ENCODE assay signal across 1 cellular context in genomic region chr15:45167631-45168205, GRCh38.
TF ChIP-seq lines count a peak whose summit lies in the region.

No MANE protein-coding gene starts in this region.

TF ChIP-seq in A549, 52 proteins besides CTCF, POLR2A, EP300 and RAD21 (continued from another document):
- TF ChIP-seq, protein P1, sequence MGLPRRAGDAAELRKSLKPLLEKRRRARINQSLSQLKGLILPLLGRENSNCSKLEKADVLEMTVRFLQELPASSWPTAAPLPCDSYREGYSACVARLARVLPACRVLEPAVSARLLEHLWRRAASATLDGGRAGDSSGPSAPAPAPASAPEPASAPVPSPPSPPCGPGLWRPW (IDR thresholded peaks at IDR 0.05): no peak
- no peak for TF ChIP-seq BHLHE40 (IDR thresholded peaks at IDR 0.05; ENCODE audit: low read depth, low read length)
